In genomic region chr5:64144429-64145215, GRCh38 we compare ENCODE assay signal across 15 cellular contexts. TPM values are rescaled to one million over a fixed set of nuclear protein-coding genes. Genes with fewer than 3 reads are reported as not detected.
DNase-seq lines count a peak whose midpoint lies in the region; ATAC-seq, FAIRE-seq and TF ChIP-seq lines count a peak whose summit lies in the region.
"Had no signal": no experiment of that assay in that cellular context is flagged by ENCODE, and none has a peak within 500 bp of the region (broad histone marks: within the 10 kb centered on the region; RNA-seq: fewer than 3 reads in every experiment).

No MANE protein-coding gene starts in this region.

- H3K4me3 ChIP-seq in coronary artery = no peak overlapping the region
- peak overlapping the region in 2 of 3 experiments; percentile 11 to 29 for H3K4me3 ChIP-seq in keratinocyte (ENCODE audit: control insufficient read depth in 2 of 3, extremely low read depth in 1 of 3, insufficient read depth in 2 of 3, low read depth in 1 of 3, low read length in 3 of 3)
- H3K4me3 ChIP-seq in uterus = no peak overlapping the region
- H3K4me3 ChIP-seq: A549 had no signal

- H4K20me1 ChIP-seq in keratinocyte (ENCODE audit: control insufficient read depth, extremely low read depth, insufficient read depth, low read length) = no peaks in the 10 kb centered on the region

- no peak for DNase-seq in Right ventricle myocardium superior
- DNase-seq in cardiac septum (ENCODE audit: low spot score) = no peak
- DNase-seq in coronary artery (ENCODE audit: low spot score) = no peak
- peak; percentile 33 for DNase-seq in keratinocyte (ENCODE audit: low read depth, low spot score)
- no peak for DNase-seq in uterus
- DNase-seq in MV-4-11 (lab: John Stamatoyannopoulos, UW) = no peak
- DNase-seq: effector CD8-positive, alpha-beta T cell; hippocampal formation; NCI-H1092; stimulated activated naive CD4-positive, alpha-beta T cell had no signal

- H3K9me1 ChIP-seq in keratinocyte (ENCODE audit: control insufficient read depth, extremely low read depth, insufficient read depth, low read length) = no peaks in the 10 kb centered on the region

- ATAC-seq in Right ventricle myocardium superior (ENCODE audit: poor library complexity) (peak; percentile 77), HG02763 (IDR thresholded peaks at IDR 0.05; ENCODE audit: unreplicated experiment) (no peak), HG03135 (IDR thresholded peaks at IDR 0.05; ENCODE audit: unreplicated experiment) (no peak)
- ATAC-seq: A549; activated T-helper 17 cell treated with anti-CD3 and anti-CD28 coated beads, Interleukin-2, amount 50 U/mL, for 72 hours; sciatic nerve had no signal

- H3K9me3 ChIP-seq in keratinocyte (ENCODE audit: control insufficient read depth, low read depth, low read length) (no peaks in the 10 kb centered on the region), uterus (no peaks in the 10 kb centered on the region)
- H3K9me3 ChIP-seq: A549 had no signal

- TF ChIP-seq CTCF in coronary artery (IDR thresholded peaks at IDR 0.05) (no peak), keratinocyte (optimal IDR thresholded peaks at IDR 0.05 in 1 of 3, IDR thresholded peaks at IDR 0.05 in 1 of 3, conservative IDR thresholded peaks at IDR 0.05 in 1 of 3; ENCODE audit: extremely low read depth in 1 of 3, insufficient read depth in 2 of 3, low read length in 3 of 3) (no peak), uterus (IDR thresholded peaks at IDR 0.05) (no peak)

- H3K4me1 ChIP-seq in keratinocyte (ENCODE audit: control insufficient read depth, extremely low read depth, insufficient read depth, low read length) (peaks cover 18% of the 10 kb centered on the region), uterus (no peaks in the 10 kb centered on the region)
- H3K4me1 ChIP-seq: A549 had no signal

- H3K36me3 ChIP-seq in keratinocyte (ENCODE audit: control insufficient read depth in 2 of 2, extremely low read depth in 1 of 2, insufficient read depth in 2 of 2, low read length in 2 of 2) (no peaks in the 10 kb centered on the region), uterus (no peaks in the 10 kb centered on the region)

- dilution Hi-C loops in keratinocyte (cut with MboI; ENCODE audit: extremely low pct_ligation_motif_present, low sequenced_read_pairs) = no loop called here

- H3K79me2 ChIP-seq in keratinocyte (ENCODE audit: control insufficient read depth, insufficient read depth, low read length) = no peaks in the 10 kb centered on the region

- FAIRE-seq in keratinocyte (lab: Jason Lieb, UNC) = peak; percentile 98
- FAIRE-seq: A549 had no signal

- H3K4me2 ChIP-seq in keratinocyte (ENCODE audit: control insufficient read depth, extremely low read depth, insufficient read depth, low read depth, low read length) = peak overlapping the region; percentile 60
- H3K4me2 ChIP-seq: A549 had no signal

- H3K9ac ChIP-seq in keratinocyte (ENCODE audit: control insufficient read depth, extremely low read depth, insufficient read depth, low read length) = peak overlapping the region; percentile 10

- H3K27ac ChIP-seq in coronary artery = peak overlapping the region; percentile 35 to 76
- H3K27ac ChIP-seq in keratinocyte (ENCODE audit: control insufficient read depth, insufficient read depth, low read length) = peak overlapping the region; percentile 53
- peak overlapping the region; percentile 6 to 46 for H3K27ac ChIP-seq in uterus
- H3K27ac ChIP-seq: A549 had no signal

- H2AFZ ChIP-seq in keratinocyte (ENCODE audit: control insufficient read depth, low read length) = peak overlapping the region; percentile 14

- H3K27me3 ChIP-seq in keratinocyte (ENCODE audit: control insufficient read depth, extremely low read depth, insufficient read depth, low read length) = no peaks in the 10 kb centered on the region
- H3K27me3 ChIP-seq in uterus = no peaks in the 10 kb centered on the region

- no peak for TF ChIP-seq POLR2A in uterus (IDR thresholded peaks at IDR 0.05)

- intact Hi-C loops in Right ventricle myocardium superior (cut with DNase I) (loop anchor here (5.0 kb wide), 1 partner anchor 63 kb away; no protein-coding TSS in a partner anchor), cardiac septum (cut with DNase I) (loop anchor here (10.0 kb wide), 1 partner anchor 620 kb away; the partner anchor contains the start of genes CWC27 and SREK1IP1), uterus (cut with DNase I; ENCODE audit: low total_unique reads) (loop anchor here (5.0 kb wide), 1 partner anchor 63 kb away; no protein-coding TSS in a partner anchor)

RNA-seq across cellular contexts. Expression of gene RNF180, which starts 21.0 kb away (rescaled TPM):
- 12.4 TPM for total RNA-seq in Right ventricle myocardium superior
- total RNA-seq in cardiac septum = 13.7 TPM
- 1.8 to 2.8 TPM (median 2.4 TPM) in 3 replicates for polyA plus RNA-seq in keratinocyte
- 5.0 TPM for polyA plus RNA-seq in keratinocyte (2011; ENCODE audit: low read depth)
- polyA plus RNA-seq in keratinocyte (2011; cell fraction: cytosol; rRNA removed) = 1.3 and 2.2 TPM in 2 replicates
- 3.4 TPM in 2 replicates for polyA plus RNA-seq in keratinocyte (2011; cell fraction: nucleus; rRNA removed)
- polyA plus RNA-seq in keratinocyte (2012; ENCODE audit: low replicate concordance) = 1.6 and 2.5 TPM in 2 replicates
- 1.5 to 6.1 TPM (median 2.5 TPM) in 3 replicates for polyA minus RNA-seq in keratinocyte
- 2.1 TPM for polyA minus RNA-seq in keratinocyte (2011; cell fraction: cytosol; rRNA and poly(A)+ RNA removed)
- polyA minus RNA-seq in keratinocyte (2011; cell fraction: nucleus; rRNA and poly(A)+ RNA removed) = 3.2 and 8.9 TPM in 2 replicates
- total RNA-seq in uterus = 10 to 100 TPM; 18.8 to 45.4 (median 30.9) TPM
- total RNA-seq: activated T-helper 17 cell treated with anti-CD3 and anti-CD28 coated beads, Interleukin-2, amount 50 U/mL, for 72 hours had no signal

Comparison
In these comparisons a context has a peak if more than half of its experiments do, and no peak if none do; other contexts are left out.
1. H3K4me3 ChIP-seq: peak in keratinocyte (2 of 3); none in coronary artery (single experiment) and uterus (0 of 2).
2. Peak in every context shown above with its lines, with median percentiles within 50 percentile points of each other: H3K27ac ChIP-seq.